36 cellular contexts compared by ENCODE assay signal in the genomic region with DNA sequence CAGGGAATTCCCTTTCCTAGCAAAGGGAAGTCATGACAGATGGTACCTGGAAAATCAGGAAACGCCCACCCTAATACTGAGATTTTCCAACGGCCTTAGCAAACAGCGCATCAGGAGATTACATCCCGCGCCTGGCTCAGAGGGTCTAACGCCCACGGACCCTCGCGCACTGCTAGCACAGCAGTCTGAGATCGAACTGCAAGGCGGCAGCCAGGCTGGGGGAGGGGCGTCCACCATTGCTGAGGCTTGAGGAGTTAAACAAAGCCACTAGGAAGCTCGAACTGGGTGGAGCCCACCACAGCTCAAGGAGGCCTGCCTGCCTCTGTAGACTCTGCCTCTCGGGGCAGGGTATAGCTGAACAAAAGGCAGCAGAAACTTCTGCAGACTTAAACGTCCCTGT.
"Had no signal": no experiment of that assay in that cellular context is flagged by ENCODE, and none has a peak within 500 bp of the region (broad histone marks: within the 10 kb centered on the region; RNA-seq: fewer than 3 reads in every experiment).

No MANE protein-coding gene starts in this region.

- H3K4me3 ChIP-seq: adrenal gland, body of pancreas, breast epithelium had no signal

- H3K4me1 ChIP-seq: adrenal gland, body of pancreas, breast epithelium had no signal

- H3K9me3 Mint-ChIP-seq: activated CD4-positive, alpha-beta memory T cell treated with anti-CD3 and anti-CD28 coated beads, Interleukin-2, amount 10 ng/mL, durations not matched to agents 7 days and 5 days; activated CD4-positive, alpha-beta T cell treated with anti-CD3 and anti-CD28 coated beads, Interleukin-2, amount 10 ng/mL, durations not matched to agents 7 days and 5 days; activated naive CD4-positive, alpha-beta T cell treated with anti-CD3 and anti-CD28 coated beads, Interleukin-2, amount 50 U/mL, for 72 hours; activated T-cell treated with anti-CD3 and anti-CD28 coated beads, Interleukin-2, amount 50 U/mL, for 24 hours; activated T-helper 1 cell treated with anti-CD3 and anti-CD28 coated beads, Interleukin-12 subunit alpha, Interleukin-12 subunit beta, Interleukin-2, Interleukin-4 antibody, amounts not matched to agents 30 ng/mL and 10 ng/mL and 1 ng/mL, durations not matched to agents 14 hours and 24 hours and 36 hours; activated T-helper 17 cell treated with anti-CD3 and anti-CD28 coated beads, Interleukin-2, amount 50 U/mL, for 72 hours; T-helper 1 cell treated with Interleukin-12 subunit alpha and Interleukin-12 subunit beta and Interleukin-4 antibody, amounts not matched to agents 30 μg/mL and 1 μg/mL, for 36 hours; T-helper 2 cell treated with Interferon-gamma antibody and Interleukin-4, amounts not matched to agents 5 μg/mL and 100 μg/mL, for 36 hours had no signal

- H3K27ac ChIP-seq: adrenal gland, body of pancreas, brain microvascular endothelial cell, breast epithelium, VCaP had no signal

- H3K9me3 ChIP-seq: adrenal gland, body of pancreas, breast epithelium had no signal

- DNase-seq: activated CD4-positive, alpha-beta memory T cell treated with anti-CD3 and anti-CD28 coated beads, Interleukin-2, amount 10 ng/mL, durations not matched to agents 7 days and 5 days; activated CD4-positive, alpha-beta T cell treated with anti-CD3 and anti-CD28 coated beads for 1 hour; activated CD4-positive, alpha-beta T cell treated with anti-CD3 and anti-CD28 coated beads for 36 hours; activated CD4-positive, alpha-beta T cell treated with anti-CD3 and anti-CD28 coated beads for 48 hours; activated CD4-positive, alpha-beta T cell treated with anti-CD3 and anti-CD28 coated beads, Interleukin-2, amount 10 ng/mL, durations not matched to agents 7 days and 5 days; activated CD4-positive, alpha-beta T cell treated with anti-CD3 and anti-CD28 coated beads, Interleukin-2, amount 50 U/mL, for 48 hours; activated CD4-positive, CD25-positive, alpha-beta regulatory T cell; activated CD8-positive, alpha-beta memory T cell treated with anti-CD3 and anti-CD28 coated beads for 24 hours; activated CD8-positive, alpha-beta memory T cell treated with anti-CD3 and anti-CD28 coated beads, Interleukin-2, amount 10 ng/mL, durations not matched to agents 7 days and 5 days; activated CD8-positive, alpha-beta memory T cell treated with anti-CD3 and anti-CD28 coated beads, Interleukin-2, amount 50 U/mL, for 48 hours; activated CD8-positive, alpha-beta T cell treated with anti-CD3 and anti-CD28 coated beads, Interleukin-2, amount 10 ng/mL, durations not matched to agents 7 days and 5 days; activated effector memory CD4-positive, alpha-beta T cell treated with anti-CD3 and anti-CD28 coated beads, Interleukin-2, amount 50 U/mL, for 16 hours; activated gamma-delta T cell treated with Interleukin-2 at 50 U/mL for 16 hours; activated naive CD4-positive, alpha-beta T cell; activated naive CD4-positive, alpha-beta T cell treated with anti-CD3 and anti-CD28 coated beads for 36 hours; activated naive CD4-positive, alpha-beta T cell treated with anti-CD3 and anti-CD28 coated beads, Interleukin-2, amount 50 U/mL, for 16 hours; activated naive CD8-positive, alpha-beta T cell treated with anti-CD3 and anti-CD28 coated beads for 36 hours; activated T-cell treated with anti-CD3 and anti-CD28 coated beads, Interleukin-2, amount 50 U/mL, for 24 hours; activated T-cell treated with anti-CD3 and anti-CD28 coated beads, Interleukin-2, amount 50 U/mL, for 72 hours; adrenal gland; amniotic stem cell; aorta; body of pancreas; brain microvascular endothelial cell; central memory CD4-positive, alpha-beta T cell; T-helper 1 cell; T-helper 2 cell; T-helper 9 cell had no signal

- H3K36me3 Mint-ChIP-seq: activated CD8-positive, alpha-beta memory T cell treated with anti-CD3 and anti-CD28 coated beads, Interleukin-2, amount 10 ng/mL, durations not matched to agents 7 days and 5 days; activated naive CD4-positive, alpha-beta T cell treated with anti-CD3 and anti-CD28 coated beads, Interleukin-2, amount 50 U/mL, for 72 hours; activated naive CD8-positive, alpha-beta T cell treated with anti-CD3 and anti-CD28 coated beads for 36 hours; WTC11 had no signal

- H3K27me3 Mint-ChIP-seq: activated CD4-positive, alpha-beta memory T cell treated with anti-CD3 and anti-CD28 coated beads, Interleukin-2, amount 10 ng/mL, durations not matched to agents 7 days and 5 days; activated CD4-positive, alpha-beta T cell treated with anti-CD3 and anti-CD28 coated beads, Interleukin-2, amount 10 ng/mL, durations not matched to agents 7 days and 5 days; activated CD8-positive, alpha-beta memory T cell treated with anti-CD3 and anti-CD28 coated beads, Interleukin-2, amount 10 ng/mL, durations not matched to agents 7 days and 5 days; activated naive CD8-positive, alpha-beta T cell treated with anti-CD3 and anti-CD28 coated beads for 36 hours; activated T-helper 17 cell treated with anti-CD3 and anti-CD28 coated beads, Interleukin-2, amount 50 U/mL, for 72 hours had no signal

- H3K4me1 Mint-ChIP-seq: activated CD4-positive, alpha-beta memory T cell treated with anti-CD3 and anti-CD28 coated beads, Interleukin-2, amount 10 ng/mL, durations not matched to agents 7 days and 5 days; activated CD4-positive, alpha-beta T cell treated with anti-CD3 and anti-CD28 coated beads for 36 hours; activated CD4-positive, alpha-beta T cell treated with anti-CD3 and anti-CD28 coated beads, Interleukin-2, amount 10 ng/mL, durations not matched to agents 7 days and 5 days; activated CD8-positive, alpha-beta memory T cell treated with anti-CD3 and anti-CD28 coated beads, Interleukin-2, amount 10 ng/mL, durations not matched to agents 7 days and 5 days; activated naive CD8-positive, alpha-beta T cell treated with anti-CD3 and anti-CD28 coated beads for 36 hours; activated T-helper 17 cell treated with anti-CD3 and anti-CD28 coated beads, Interleukin-2, amount 50 U/mL, for 72 hours had no signal

- H3K27ac Mint-ChIP-seq: activated CD4-positive, alpha-beta memory T cell treated with anti-CD3 and anti-CD28 coated beads, Interleukin-2, amount 10 ng/mL, durations not matched to agents 7 days and 5 days; activated CD4-positive, alpha-beta T cell treated with anti-CD3 and anti-CD28 coated beads for 36 hours; activated CD4-positive, alpha-beta T cell treated with anti-CD3 and anti-CD28 coated beads, Interleukin-2, amount 10 ng/mL, durations not matched to agents 7 days and 5 days; activated CD8-positive, alpha-beta memory T cell treated with anti-CD3 and anti-CD28 coated beads, Interleukin-2, amount 10 ng/mL, durations not matched to agents 7 days and 5 days; activated CD8-positive, alpha-beta T cell treated with anti-CD3 and anti-CD28 coated beads, Interleukin-2, amount 10 ng/mL, durations not matched to agents 7 days and 5 days; activated naive CD4-positive, alpha-beta T cell treated with anti-CD3 and anti-CD28 coated beads for 36 hours; activated naive CD4-positive, alpha-beta T cell treated with anti-CD3 and anti-CD28 coated beads, Interleukin-2, amount 50 U/mL, for 72 hours; activated naive CD8-positive, alpha-beta T cell treated with anti-CD3 and anti-CD28 coated beads for 36 hours; activated T-cell treated with anti-CD3 and anti-CD28 coated beads, Interleukin-2, amount 50 U/mL, for 24 hours; activated T-cell treated with anti-CD3 and anti-CD28 coated beads, Interleukin-2, amount 50 U/mL, for 72 hours; activated T-helper 1 cell treated with anti-CD3 and anti-CD28 coated beads, Interleukin-12 subunit alpha, Interleukin-12 subunit beta, Interleukin-2, Interleukin-4 antibody, amounts not matched to agents 30 ng/mL and 10 ng/mL and 1 ng/mL, durations not matched to agents 14 hours and 24 hours and 36 hours; activated T-helper 17 cell treated with anti-CD3 and anti-CD28 coated beads, Interleukin-2, amount 50 U/mL, for 72 hours; T-helper 1 cell treated with Interleukin-12 subunit alpha and Interleukin-12 subunit beta and Interleukin-4 antibody, amounts not matched to agents 30 μg/mL and 1 μg/mL, for 36 hours; T-helper 2 cell treated with Interferon-gamma antibody and Interleukin-4, amounts not matched to agents 5 μg/mL and 100 μg/mL, for 36 hours; WTC11 had no signal

- H3K4me3 Mint-ChIP-seq: activated CD4-positive, alpha-beta memory T cell treated with anti-CD3 and anti-CD28 coated beads, Interleukin-2, amount 10 ng/mL, durations not matched to agents 7 days and 5 days; activated CD4-positive, alpha-beta T cell treated with anti-CD3 and anti-CD28 coated beads for 36 hours; activated CD4-positive, alpha-beta T cell treated with anti-CD3 and anti-CD28 coated beads, Interleukin-2, amount 10 ng/mL, durations not matched to agents 7 days and 5 days; activated CD8-positive, alpha-beta memory T cell treated with anti-CD3 and anti-CD28 coated beads, Interleukin-2, amount 10 ng/mL, durations not matched to agents 7 days and 5 days; activated CD8-positive, alpha-beta T cell treated with anti-CD3 and anti-CD28 coated beads, Interleukin-2, amount 10 ng/mL, durations not matched to agents 7 days and 5 days; activated naive CD4-positive, alpha-beta T cell treated with anti-CD3 and anti-CD28 coated beads for 36 hours; activated naive CD8-positive, alpha-beta T cell treated with anti-CD3 and anti-CD28 coated beads for 36 hours; activated T-cell treated with anti-CD3 and anti-CD28 coated beads, Interleukin-2, amount 50 U/mL, for 24 hours; activated T-cell treated with anti-CD3 and anti-CD28 coated beads, Interleukin-2, amount 50 U/mL, for 72 hours; activated T-helper 1 cell treated with anti-CD3 and anti-CD28 coated beads, Interleukin-12 subunit alpha, Interleukin-12 subunit beta, Interleukin-2, Interleukin-4 antibody, amounts not matched to agents 30 ng/mL and 10 ng/mL and 1 ng/mL, durations not matched to agents 14 hours and 24 hours and 36 hours; activated T-helper 17 cell treated with anti-CD3 and anti-CD28 coated beads, Interleukin-2, amount 50 U/mL, for 72 hours; T-helper 1 cell treated with Interleukin-12 subunit alpha and Interleukin-12 subunit beta and Interleukin-4 antibody, amounts not matched to agents 30 μg/mL and 1 μg/mL, for 36 hours; T-helper 2 cell treated with Interferon-gamma antibody and Interleukin-4, amounts not matched to agents 5 μg/mL and 100 μg/mL, for 36 hours; WTC11 had no signal

- H3K27me3 ChIP-seq: body of pancreas, brain microvascular endothelial cell had no signal

- H3K36me3 ChIP-seq: adrenal gland, brain microvascular endothelial cell, breast epithelium had no signal
